11 cellular contexts compared by ENCODE assay signal in the genomic region with DNA sequence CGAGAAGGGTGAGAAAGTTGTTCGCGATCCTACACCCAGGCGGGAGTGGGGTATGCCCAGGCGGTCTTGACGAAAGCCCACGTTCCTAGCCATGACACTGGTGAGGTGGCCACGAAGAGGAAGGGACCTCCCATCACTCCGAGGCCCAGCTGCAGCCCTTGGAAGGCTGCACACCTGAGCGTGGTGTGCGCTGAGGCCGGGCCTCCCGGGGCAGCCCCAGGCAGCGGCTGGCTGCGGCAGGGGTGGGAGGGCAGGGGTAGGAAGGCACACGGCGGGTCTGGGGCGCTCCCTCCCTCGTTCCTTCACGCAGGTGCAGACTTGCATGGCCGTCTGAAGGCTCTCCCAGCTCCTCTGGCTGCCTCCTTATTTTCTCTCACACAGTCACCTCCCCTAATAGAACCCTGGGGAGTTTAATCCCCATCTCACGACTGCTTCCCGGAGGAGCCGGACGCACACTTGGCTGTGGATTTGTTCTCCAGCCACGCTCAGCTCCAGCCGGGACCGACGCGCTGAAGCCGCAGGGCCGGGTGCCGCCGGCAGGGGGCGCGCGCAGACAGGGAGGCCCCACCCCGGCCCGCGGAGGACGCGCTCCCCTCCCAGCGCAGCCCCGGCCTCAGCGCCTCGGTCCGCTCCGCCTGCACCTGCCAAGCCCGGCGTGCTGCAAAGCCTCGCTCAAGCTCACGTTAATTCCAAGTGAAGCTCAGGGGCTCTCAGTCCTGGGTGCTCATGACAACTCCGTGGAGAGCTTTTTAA. TPM values are rescaled to one million over a fixed set of nuclear protein-coding genes. Genes with fewer than 3 reads are reported as not detected.
DNase-seq lines count a peak whose midpoint lies in the region; ATAC-seq and TF ChIP-seq lines count a peak whose summit lies in the region.
"Had no signal": no experiment of that assay in that cellular context is flagged by ENCODE, and none has a peak within 500 bp of the region (broad histone marks: within the 10 kb centered on the region; RNA-seq: fewer than 3 reads in every experiment).

No MANE protein-coding gene starts in this region.

- in situ Hi-C loops in GM13977 (cut with MboI; ENCODE audit: low pct_unique_long_range_greater_than_20kb, low sequenced_read_pairs, unreplicated experiment): loop anchor here (10.0 to 25.0 kb wide), 2 partner anchors 65 to 287 kb away; no protein-coding TSS in a partner anchor

- H3K4me1 Mint-ChIP-seq in type B pancreatic cell (ENCODE audit: unreplicated experiment): peaks cover 11% of the 10 kb centered on the region

- H3K4me3 ChIP-seq in heart right ventricle: no peak overlapping the region
- H3K4me3 ChIP-seq: upper lobe of left lung had no signal

- no peaks in the 10 kb centered on the region for H3K9me3 ChIP-seq in heart right ventricle
- H3K9me3 ChIP-seq: upper lobe of left lung had no signal

- no peak overlapping the region for H3K4me3 Mint-ChIP-seq in type B pancreatic cell

- H3K27ac Mint-ChIP-seq in type B pancreatic cell: peak overlapping the region; percentile 13

- no peak overlapping the region for H3K27ac ChIP-seq in heart right ventricle
- H3K27ac ChIP-seq: C4-2B, upper lobe of left lung had no signal

- peaks cover 3% of the 10 kb centered on the region for H3K36me3 Mint-ChIP-seq in type B pancreatic cell
- H3K36me3 Mint-ChIP-seq: naive thymus-derived CD4-positive, alpha-beta T cell had no signal

- ATAC-seq in heart right ventricle (peak in 3 of 8 donors; percentile 23 to 84 (median 53)), GM21515 (IDR thresholded peaks at IDR 0.05; ENCODE audit: unreplicated experiment) (no peak), GM21717 (IDR thresholded peaks at IDR 0.05; ENCODE audit: unreplicated experiment) (no peak)
- ATAC-seq: naive thymus-derived CD4-positive, alpha-beta T cell had no signal

- H3K4me1 ChIP-seq in heart right ventricle: peaks cover 0 to 9% (median 0%) of the 10 kb centered on the region in 9 donors

- 82 to 89% methylated on average over 53 of the region's 53 CpGs for WGBS in heart right ventricle, 2 donors

- peaks cover 5% of the 10 kb centered on the region for H3K27me3 Mint-ChIP-seq in type B pancreatic cell

- peak in 6 of 9 donors; percentile 15 to 84 (median 25) for TF ChIP-seq CTCF in heart right ventricle (IDR thresholded peaks at IDR 0.05)
- TF ChIP-seq CTCF in type B pancreatic cell (conservative IDR thresholded peaks at IDR 0.05): no peak
- no peak for TF ChIP-seq CTCF in GM13977 (IDR thresholded peaks at IDR 0.05; ENCODE audit: extremely low read depth, insufficient read depth, missing control alignments)

- peaks cover 0 to 5% (median 3%) of the 10 kb centered on the region in 7 donors for H3K27me3 ChIP-seq in heart right ventricle
- H3K27me3 ChIP-seq: upper lobe of left lung had no signal

- H3K36me3 ChIP-seq in heart right ventricle: no peaks in the 10 kb centered on the region
- H3K36me3 ChIP-seq: upper lobe of left lung had no signal

- H3K9me3 Mint-ChIP-seq in type B pancreatic cell: no peaks in the 10 kb centered on the region
- H3K9me3 Mint-ChIP-seq: naive thymus-derived CD4-positive, alpha-beta T cell had no signal

- intact Hi-C loops in heart right ventricle (cut with DNase I) (loop anchor here in 1 of 10 donors (5.0 kb wide), 1 partner anchor 668 kb away; the partner anchor contains the start of gene SMCO1), cardiac septum (cut with DNase I) (loop anchor here (10.0 kb wide), 1 partner anchor 285 kb away; no protein-coding TSS in a partner anchor)

- DNase-seq in heart right ventricle: no peak
- no peak for DNase-seq in cardiac septum (ENCODE audit: low spot score)
- DNase-seq in NCI-H774 (lab: John Stamatoyannopoulos, UW): peak; percentile 89
- DNase-seq in germinal center (ENCODE audit: low spot score): peak; percentile 75
- DNase-seq in type B pancreatic cell (ENCODE audit: extremely low spot score, unreplicated experiment): no peak
- no peak for DNase-seq in GM13977 (ENCODE audit: low spot score)

RNA-seq across cellular contexts. Expression of gene MUC4, which starts 37.8 kb away (rescaled TPM):
- total RNA-seq in heart right ventricle: not detected
- under 1 TPM in 1 of 2 donors, not detected in 1; 0.01 TPM for polyA plus RNA-seq in heart right ventricle
- total RNA-seq in cardiac septum: 0.03 TPM
- total RNA-seq in type B pancreatic cell (ENCODE audit: low replicate concordance): 1.9 and 2.4 TPM in 2 replicates
- polyA plus RNA-seq: naive thymus-derived CD4-positive, alpha-beta T cell had no signal

RNA-seq across cellular contexts. Expression of gene TNK2, which starts 58.9 kb away (rescaled TPM):
- total RNA-seq in heart right ventricle (10 to 100 TPM; 17.6 to 47.3 (median 32.2) TPM), cardiac septum (48.3 TPM), type B pancreatic cell (ENCODE audit: low replicate concordance) (21.6 and 42.5 TPM in 2 replicates)
- polyA plus RNA-seq in heart right ventricle: 10 to 100 TPM; 31.3 to 48.3 TPM

Comparison
In these comparisons a context has a peak if more than half of its experiments do, and no peak if none do; other contexts are left out.
1. DNase-seq: peak in NCI-H774 (single experiment) and germinal center (single experiment); none in heart right ventricle (0 of 2), cardiac septum (single experiment), type B pancreatic cell (single experiment) and GM13977 (single experiment).
2. CTCF ChIP-seq: peak in heart right ventricle (6 of 9); none in type B pancreatic cell (single experiment) and GM13977 (single experiment).